In genomic region chr11:63020671-63021255, GRCh38 we compare ENCODE assay signal across 8 cellular contexts. TPM values are rescaled to one million over a fixed set of nuclear protein-coding genes. Genes with fewer than 3 reads are reported as not detected.
DNase-seq lines count a peak whose midpoint lies in the region; ATAC-seq, FAIRE-seq and TF ChIP-seq lines count a peak whose summit lies in the region.
"Had no signal": no experiment of that assay in that cellular context is flagged by ENCODE, and none has a peak within 500 bp of the region (broad histone marks: within the 10 kb centered on the region; RNA-seq: fewer than 3 reads in every experiment).

No MANE protein-coding gene starts in this region.

- H3K4me1 ChIP-seq in colonic mucosa = no peaks in the 10 kb centered on the region

- no peak for TF ChIP-seq POLR2A in GM12891 (IDR thresholded peaks at IDR 0.05; ENCODE audit: low read depth, low read length)

- H3K4me3 ChIP-seq in GM12875 (ENCODE audit: low read depth, low read length) (no peak overlapping the region), colonic mucosa (no peak overlapping the region)

- intact Hi-C loops in colonic mucosa (cut with DNase I) = no loop called here
- intact Hi-C loops in left ventricle myocardium superior (cut with micrococcal nuclease) = no loop called here

- ATAC-seq in HG03457 (IDR thresholded peaks at IDR 0.05; ENCODE audit: unreplicated experiment) (no peak), left ventricle myocardium superior (no peak)

- FAIRE-seq in GM12891 (lab: Jason Lieb, UNC) = no peak

- H3K9ac ChIP-seq in colonic mucosa (ENCODE audit: low read depth in 2 of 2, low read length in 2 of 2) = no peak overlapping the region

- TF ChIP-seq CTCF in GM12875 (IDR thresholded peaks at IDR 0.05; ENCODE audit: borderline replicate concordance, insufficient read depth, low read depth, low read length) (peak; percentile 64), colonic mucosa (IDR thresholded peaks at IDR 0.05) (peak; percentile 14)

- no peaks in the 10 kb centered on the region for H3K27me3 ChIP-seq in colonic mucosa

- no peaks in the 10 kb centered on the region for H3K9me3 ChIP-seq in colonic mucosa

- DNase-seq in NCI-H774 (lab: John Stamatoyannopoulos, UW) = peak; percentile 30
- DNase-seq in colonic mucosa = peak; percentile 35
- peak in 3 of 4 experiments; percentile 7 to 13 (median 10) for DNase-seq in stimulated activated CD4-positive, alpha-beta T cell treated with anti-CD3 and anti-CD28 coated beads, Interleukin-1b, Interleukin-23, amount 100 ng/mL, for 24 hours (ENCODE audit: low read depth in 4 of 4, low spot score in 1 of 4)
- no peak for DNase-seq in GM12891 (ENCODE audit: insufficient read length, low spot score)
- DNase-seq in left ventricle myocardium superior = no peak

- no peak overlapping the region for H3K27ac ChIP-seq in colonic mucosa

- H3K36me3 ChIP-seq in colonic mucosa = no peaks in the 10 kb centered on the region

TF ChIP-seq in GM12891, 5 proteins besides CTCF, POLR2A, EP300 and RAD21:
- TF ChIP-seq POU2F2 (IDR thresholded peaks at IDR 0.05; ENCODE audit: low read depth, low read length) (no peak), POLR2AphosphoS5 (IDR thresholded peaks at IDR 0.05; ENCODE audit: low read depth, low read length) (no peak), SPI1 (IDR thresholded peaks at IDR 0.05; ENCODE audit: low read depth, low read length) (no peak), PAX5 (IDR thresholded peaks at IDR 0.05; ENCODE audit: insufficient read depth, low read length, severe bottlenecking) (no peak), TAF1 (IDR thresholded peaks at IDR 0.05; ENCODE audit: low read depth, low read length) (no peak)

RNA-seq across cellular contexts. Expression of gene SLC22A8, which starts 5.1 kb away (rescaled TPM):
- total RNA-seq in colonic mucosa = not detected
- not detected for polyA plus RNA-seq in GM12891 (2012; ENCODE audit: low read depth, missing spikeins)
- total RNA-seq in left ventricle myocardium superior = not detected
- total RNA-seq: lower leg skin had no signal

RNA-seq across cellular contexts. Expression of gene SLC22A6, which starts 36.0 kb away (rescaled TPM):
- not detected for total RNA-seq in colonic mucosa
- polyA plus RNA-seq in GM12891 (2012; ENCODE audit: low read depth, missing spikeins) = not detected
- total RNA-seq in left ventricle myocardium superior = not detected
- total RNA-seq: lower leg skin had no signal

Comparison
In these comparisons a context has a peak if more than half of its experiments do, and no peak if none do; other contexts are left out.
1. DNase-seq: peak in NCI-H774 (single experiment), colonic mucosa (single experiment) and stimulated activated CD4-positive, alpha-beta T cell treated with anti-CD3 and anti-CD28 coated beads, Interleukin-1b, Interleukin-23, amount 100 ng/mL, for 24 hours (3 of 4); none in GM12891 (single experiment) and left ventricle myocardium superior (single experiment).